ENCODE assay signal across 1 cellular context in genomic region chr11:64268687-64269379, GRCh38.
TF ChIP-seq lines count a peak whose summit lies in the region.

No MANE protein-coding gene starts in this region.

TF ChIP-seq in HEK293, 187 proteins besides CTCF, POLR2A, EP300 and RAD21 (continued from another document):
- TF ChIP-seq ZBTB11 (tag by site-specific recombination; conservative IDR thresholded peaks at IDR 0.05; ENCODE audit: low read depth), result 0 out of 2 replicates have a peak, but pooled peaks have one; percentile 11
- TF ChIP-seq BCL11A (tag by site-specific recombination; IDR thresholded peaks at IDR 0.05; ENCODE audit: low read depth), result peak; percentile 37; the same call in 1 of the 2 replicates
- peak; percentile 89 for TF ChIP-seq ZNF341 (tag by site-specific recombination; IDR thresholded peaks at IDR 0.05; ENCODE audit: low read depth)
- peak; percentile 16; the same call in 1 of the 2 replicates for TF ChIP-seq ZIC2 (tag by site-specific recombination; IDR thresholded peaks at IDR 0.05)
- peak; percentile 98 for TF ChIP-seq ZNF580 (tag by site-specific recombination; IDR thresholded peaks at IDR 0.05)
- peak; percentile 89 for TF ChIP-seq ZNF600 (tag by site-specific recombination; IDR thresholded peaks at IDR 0.05)
- TF ChIP-seq SP3 (tag by site-specific recombination; IDR thresholded peaks at IDR 0.05), result peak; percentile 53
- TF ChIP-seq ZNF366 (tag by site-specific recombination; conservative IDR thresholded peaks at IDR 0.05), result 0 out of 2 replicates have a peak, but pooled peaks have one; percentile 14
- TF ChIP-seq ZBTB17 (tag by site-specific recombination; IDR thresholded peaks at IDR 0.05), result 0 out of 2 replicates have a peak, but pooled peaks have one; percentile 45
- TF ChIP-seq ZNF544 (tag by site-specific recombination; IDR thresholded peaks at IDR 0.05), result no peak
- peak; percentile 20; the same call in 1 of the 2 replicates for TF ChIP-seq KLF8 (tag by site-specific recombination; IDR thresholded peaks at IDR 0.05)
